In genomic region chr12:45670339-45671065, GRCh38 we compare ENCODE assay signal across 10 cellular contexts. TPM values are rescaled to one million over a fixed set of nuclear protein-coding genes. Genes with fewer than 3 reads are reported as not detected.
A peak's percentile ranks its signal among the peaks of the same experiment; 100 is the strongest.
DNase-seq lines count a peak whose midpoint lies in the region; ATAC-seq and TF ChIP-seq lines count a peak whose summit lies in the region.
"Had no signal": no experiment of that assay in that cellular context is flagged by ENCODE, and none has a peak within 500 bp of the region (broad histone marks: within the 10 kb centered on the region; RNA-seq: fewer than 3 reads in every experiment).

No MANE protein-coding gene starts in this region.

- H3K23ac ChIP-seq in IMR-90 (ENCODE audit: low read depth, low read length): no peak overlapping the region

- WGBS in IMR-90 (ENCODE audit: extremely low coverage in 2 of 2, insufficient read length in 1 of 2), 2 experiments: no CpG with 5 or more reads among the region's 5 CpGs

- H3K4ac ChIP-seq in IMR-90 (ENCODE audit: low read depth, low read length): peak overlapping the region; percentile 57; the same call in 1 of the 2 replicates

- TF ChIP-seq RAD21 in IMR-90 (IDR thresholded peaks at IDR 0.05; ENCODE audit: low read length): no peak

- POLR2A ChIA-PET in IMR-90 (lab: Charles Lee; ENCODE audit: unreplicated experiment): no interaction called here

- H3K79me1 ChIP-seq in IMR-90 (ENCODE audit: low read depth in 1 of 2, low read length in 2 of 2): no peaks in the 10 kb centered on the region

- peak overlapping the region; percentile 45; the same call in 1 of the 2 replicates for H2AK5ac ChIP-seq in IMR-90 (ENCODE audit: low read depth, low read length)

- H2BK20ac ChIP-seq in IMR-90 (ENCODE audit: low read depth, low read length): no peak overlapping the region

- peak overlapping the region; percentile 38; the same call in 1 of the 2 replicates for H4K91ac ChIP-seq in IMR-90 (ENCODE audit: insufficient read depth, low read depth, low read length)

- H3K18ac ChIP-seq in IMR-90 (ENCODE audit: low read depth, low read length): no peak overlapping the region

- intact Hi-C loops in IMR-90 (cut with micrococcal nuclease) (loop anchor here (5.0 kb wide), 1 partner anchor 57 kb away; the partner anchor contains the start of gene ARID2), colonic mucosa (cut with DNase I) (no loop called here)

- peak; percentile 58 for ATAC-seq in GM21529 (IDR thresholded peaks at IDR 0.05; ENCODE audit: unreplicated experiment)
- ATAC-seq in IMR-90 (ENCODE audit: low read depth): no peak
- ATAC-seq in foreskin keratinocyte: no peak

- DNase-seq in GM12864 (ENCODE audit: low read depth): peak; percentile 49
- no peak for DNase-seq in IMR-90
- peak; percentile 40 for DNase-seq in foreskin melanocyte
- DNase-seq in NCI-H82 (lab: John Stamatoyannopoulos, UW): no peak
- no peak for DNase-seq in foreskin keratinocyte
- DNase-seq in foreskin fibroblast: no peak
- no peak for DNase-seq in colonic mucosa

- H3K9me3 ChIP-seq in IMR-90 (ENCODE audit: control insufficient read depth, insufficient read depth, low read length): no peaks in the 10 kb centered on the region
- H3K9me3 ChIP-seq in colonic mucosa: no peaks in the 10 kb centered on the region

- BruUV-seq in IMR-90 (replicated peaks; lab: Mats Ljungman, UMichigan): no TSS peak

- H2BK5ac ChIP-seq in IMR-90 (ENCODE audit: low read depth, low read length, poor library complexity, severe bottlenecking): no peak overlapping the region

- H2AFZ ChIP-seq in IMR-90 (replicated peaks; ENCODE audit: low read length, poor library complexity): no peak overlapping the region

- in situ Hi-C loops in IMR-90 (cut with MboI; ENCODE audit: low sequenced_read_pairs): no loop called here

- H3K27ac ChIP-seq in IMR-90 (ENCODE audit: insufficient read depth, low read length) (no peak overlapping the region), foreskin keratinocyte (no peak overlapping the region), colonic mucosa (no peak overlapping the region)
- H3K27ac ChIP-seq: cardiac muscle cell had no signal

- peak overlapping the region; percentile 25; the same call in 1 of the 3 replicates for H2BK15ac ChIP-seq in IMR-90 (ENCODE audit: low read depth, low read length)

- no peak overlapping the region for H3K56ac ChIP-seq in IMR-90 (ENCODE audit: extremely low read depth, insufficient read depth, low read length)

- CTCF ChIA-PET in IMR-90 (lab: Yijun Ruan, JAX): no interaction called here

- H2AK9ac ChIP-seq in IMR-90 (replicated peaks; ENCODE audit: low read depth, low read length, poor library complexity): no peak overlapping the region

- H3K4me3 ChIP-seq in GM12864 (ENCODE audit: low read depth, low read length) (no peak overlapping the region; the same call in 1 of the 2 replicates), IMR-90 (ENCODE audit: insufficient read depth, low read depth, low read length) (no peak overlapping the region), foreskin fibroblast (ENCODE audit: low read depth in 1 of 2, low read length in 2 of 2) (no peak overlapping the region), colonic mucosa (no peak overlapping the region)
- H3K4me3 ChIP-seq: cardiac muscle cell, skin epidermis had no signal

- H2BK120ac ChIP-seq in IMR-90 (ENCODE audit: low read depth, low read length): no peak overlapping the region; the same call in 1 of the 2 replicates

- dilution Hi-C loops in IMR-90 (cut with HindIII; ENCODE audit: low sequenced_read_pairs, unreplicated experiment): no loop called here

- H3K36me3 ChIP-seq in IMR-90 (ENCODE audit: control insufficient read depth, insufficient read depth, low read length) (no peaks in the 10 kb centered on the region), colonic mucosa (no peaks in the 10 kb centered on the region)
- H3K36me3 ChIP-seq: cardiac muscle cell had no signal

- no peak overlapping the region for H4K5ac ChIP-seq in IMR-90 (ENCODE audit: low read depth, low read length)

- H3K4me1 ChIP-seq in IMR-90 (ENCODE audit: control insufficient read depth, insufficient read depth, low read length) (peaks cover 4% of the 10 kb centered on the region), foreskin keratinocyte (peaks cover 13% of the 10 kb centered on the region), colonic mucosa (no peaks in the 10 kb centered on the region)

- no peak overlapping the region for H3K4me2 ChIP-seq in IMR-90 (ENCODE audit: low read depth, low read length)

- H4K8ac ChIP-seq in IMR-90 (ENCODE audit: low read depth in 2 of 2, low read length in 2 of 2): peak overlapping the region in 1 of 2 experiments; percentile 47; a peak in 1 of 4 replicates

- TF ChIP-seq CTCF in GM12864 (IDR thresholded peaks at IDR 0.05; ENCODE audit: low read depth, low read length, missing control alignments) (no peak), IMR-90 (conservative IDR thresholded peaks at IDR 0.05; ENCODE audit: low read depth, low read length) (no peak), foreskin keratinocyte (conservative IDR thresholded peaks at IDR 0.05) (no peak), foreskin fibroblast (IDR thresholded peaks at IDR 0.05; ENCODE audit: low read depth, low read length) (no peak), colonic mucosa (IDR thresholded peaks at IDR 0.05) (no peak)

- H3K9ac ChIP-seq in IMR-90 (ENCODE audit: low read depth, low read length) (no peak overlapping the region), colonic mucosa (ENCODE audit: low read depth in 2 of 2, low read length in 2 of 2) (no peak overlapping the region)

- H4K20me1 ChIP-seq in IMR-90 (ENCODE audit: insufficient read depth, low read length): no peaks in the 10 kb centered on the region

- H3K27me3 ChIP-seq in IMR-90 (ENCODE audit: control insufficient read depth, insufficient read depth, low read length) (no peaks in the 10 kb centered on the region), foreskin keratinocyte (no peaks in the 10 kb centered on the region), colonic mucosa (no peaks in the 10 kb centered on the region)
- H3K27me3 ChIP-seq: cardiac muscle cell had no signal

- 0 out of 2 replicates have a peak overlapping the region, but pooled peaks have one; percentile 17 for H3K14ac ChIP-seq in IMR-90 (replicated peaks; ENCODE audit: low read depth, low read length)

- peaks cover 15% of the 10 kb centered on the region for H3K9me1 ChIP-seq in IMR-90 (ENCODE audit: insufficient read depth, low read length)

- TF ChIP-seq POLR2A in IMR-90 (IDR thresholded peaks at IDR 0.05; ENCODE audit: low read depth, low read length): no peak

TF ChIP-seq in IMR-90, 13 proteins besides CTCF, POLR2A, EP300 and RAD21:
- TF ChIP-seq MAZ (IDR thresholded peaks at IDR 0.05; ENCODE audit: borderline replicate concordance, low read depth, low read length): no peak
- no peak for TF ChIP-seq BHLHE40 (IDR thresholded peaks at IDR 0.05; ENCODE audit: low read depth, low read length)
- TF ChIP-seq USF2 (IDR thresholded peaks at IDR 0.05; ENCODE audit: low read depth, low read length): no peak
- no peak for TF ChIP-seq RFX5 (IDR thresholded peaks at IDR 0.05; ENCODE audit: low read depth, low read length)
- no peak for TF ChIP-seq CHD1 (IDR thresholded peaks at IDR 0.05; ENCODE audit: low read depth, low read length)

RNA-seq across cellular contexts. Expression of gene ARID2, which starts 59.0 kb away (rescaled TPM):
- 27.5 and 28.1 TPM in 2 replicates for total RNA-seq in IMR-90 (2012; rRNA removed)
- 5.2 and 5.4 TPM in 2 replicates for polyA plus RNA-seq in IMR-90 (2012; rRNA removed)
- polyA plus RNA-seq in IMR-90 (2012; cell fraction: cytosol; rRNA removed): 1.0 and 5.4 TPM in 2 replicates
- polyA plus RNA-seq in IMR-90 (2012; cell fraction: nucleus; rRNA removed; ENCODE audit: low replicate concordance): 2.7 and 13.5 TPM in 2 replicates
- 18.4 and 18.5 TPM in 2 replicates for total RNA-seq in foreskin keratinocyte
- 3.4 and 4.1 TPM in 2 replicates for polyA plus RNA-seq in foreskin keratinocyte
- total RNA-seq in colonic mucosa: 10 to 100 TPM; 26.8 to 29.1 TPM

Comparison
In these comparisons a context has a peak if more than half of its experiments do, and no peak if none do; other contexts are left out.
1. DNase-seq: peak in GM12864 (single experiment) and foreskin melanocyte (single experiment); none in IMR-90 (single experiment), NCI-H82 (single experiment), foreskin keratinocyte (0 of 2), foreskin fibroblast (0 of 2) and colonic mucosa (single experiment).